ENCODE assay signal across 1 cellular context in the genomic region with DNA sequence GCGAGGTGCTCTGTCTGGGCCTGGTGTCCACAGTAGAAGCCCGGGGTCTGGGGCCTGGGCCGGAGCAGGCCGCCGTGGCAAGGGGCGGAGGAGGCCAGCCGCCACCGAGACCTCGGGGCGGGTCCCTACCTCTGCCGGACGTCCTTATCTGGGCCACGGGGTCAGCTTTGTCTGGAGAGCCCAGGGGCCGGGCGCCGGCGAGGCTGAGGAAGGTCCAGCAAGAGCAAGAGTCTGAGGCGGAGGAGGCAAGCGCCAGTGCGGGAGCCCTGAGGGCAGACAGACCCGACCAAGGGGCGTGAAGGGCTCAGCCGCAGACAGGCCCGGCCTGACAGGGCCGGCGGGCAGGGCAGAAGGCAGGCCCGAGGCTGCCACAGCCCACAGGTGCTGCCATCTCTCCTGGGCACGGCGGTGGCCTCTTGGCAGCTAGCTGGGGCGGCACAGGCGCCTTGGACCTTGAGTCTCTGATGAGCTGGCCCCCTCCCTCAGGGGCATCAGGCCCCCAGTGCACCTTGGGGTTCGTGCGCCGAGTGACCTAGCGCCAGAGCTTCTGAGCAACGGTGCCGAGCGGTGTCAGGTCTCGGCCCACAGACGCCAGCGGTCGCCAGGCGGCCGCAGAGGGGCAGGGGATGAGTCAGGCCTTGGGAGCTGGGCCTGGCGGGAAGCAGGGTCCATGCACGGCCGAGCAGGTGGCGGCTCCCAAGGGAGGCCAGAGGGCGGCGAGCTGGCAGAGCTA.
TF ChIP-seq lines count a peak whose summit lies in the region.

No MANE protein-coding gene starts in this region.

TF ChIP-seq in HepG2, 621 proteins besides CTCF, POLR2A, EP300 and RAD21:
- TF ChIP-seq SP140L (CRISPR knock-in tag; IDR thresholded peaks at IDR 0.05; ENCODE audit: borderline replicate concordance), result no peak
- TF ChIP-seq, protein P1, sequence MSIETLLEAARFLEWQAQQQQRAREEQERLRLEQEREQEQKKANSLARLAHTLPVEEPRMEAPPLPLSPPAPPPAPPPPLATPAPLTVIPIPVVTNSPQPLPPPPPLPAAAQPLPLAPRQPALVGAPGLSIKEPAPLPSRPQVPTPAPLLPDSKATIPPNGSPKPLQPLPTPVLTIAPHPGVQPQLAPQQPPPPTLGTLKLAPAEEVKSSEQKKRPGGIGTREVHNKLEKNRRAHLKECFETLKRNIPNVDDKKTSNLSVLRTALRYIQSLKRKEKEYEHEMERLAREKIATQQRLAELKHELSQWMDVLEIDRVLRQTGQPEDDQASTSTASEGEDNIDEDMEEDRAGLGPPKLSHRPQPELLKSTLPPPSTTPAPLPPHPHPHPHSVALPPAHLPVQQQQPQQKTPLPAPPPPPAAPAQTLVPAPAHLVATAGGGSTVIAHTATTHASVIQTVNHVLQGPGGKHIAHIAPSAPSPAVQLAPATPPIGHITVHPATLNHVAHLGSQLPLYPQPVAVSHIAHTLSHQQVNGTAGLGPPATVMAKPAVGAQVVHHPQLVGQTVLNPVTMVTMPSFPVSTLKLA (IDR thresholded peaks at IDR 0.05), result no peak
- no peak for TF ChIP-seq SOX6 (IDR thresholded peaks at IDR 0.05)
- TF ChIP-seq SOX6 (CRISPR knock-in tag; IDR thresholded peaks at IDR 0.05), result no peak
- TF ChIP-seq ZNF160 (CRISPR knock-in tag; IDR thresholded peaks at IDR 0.05), result no peak
- TF ChIP-seq FLYWCH1 (CRISPR knock-in tag; IDR thresholded peaks at IDR 0.05), result no peak
- no peak for TF ChIP-seq SMYD3 (CRISPR knock-in tag; IDR thresholded peaks at IDR 0.05)
- peak; percentile 44; the same call in 1 of the 2 replicates for TF ChIP-seq RBFOX2 (IDR thresholded peaks at IDR 0.05; ENCODE audit: low read depth, low read length)
- TF ChIP-seq, protein P2, sequence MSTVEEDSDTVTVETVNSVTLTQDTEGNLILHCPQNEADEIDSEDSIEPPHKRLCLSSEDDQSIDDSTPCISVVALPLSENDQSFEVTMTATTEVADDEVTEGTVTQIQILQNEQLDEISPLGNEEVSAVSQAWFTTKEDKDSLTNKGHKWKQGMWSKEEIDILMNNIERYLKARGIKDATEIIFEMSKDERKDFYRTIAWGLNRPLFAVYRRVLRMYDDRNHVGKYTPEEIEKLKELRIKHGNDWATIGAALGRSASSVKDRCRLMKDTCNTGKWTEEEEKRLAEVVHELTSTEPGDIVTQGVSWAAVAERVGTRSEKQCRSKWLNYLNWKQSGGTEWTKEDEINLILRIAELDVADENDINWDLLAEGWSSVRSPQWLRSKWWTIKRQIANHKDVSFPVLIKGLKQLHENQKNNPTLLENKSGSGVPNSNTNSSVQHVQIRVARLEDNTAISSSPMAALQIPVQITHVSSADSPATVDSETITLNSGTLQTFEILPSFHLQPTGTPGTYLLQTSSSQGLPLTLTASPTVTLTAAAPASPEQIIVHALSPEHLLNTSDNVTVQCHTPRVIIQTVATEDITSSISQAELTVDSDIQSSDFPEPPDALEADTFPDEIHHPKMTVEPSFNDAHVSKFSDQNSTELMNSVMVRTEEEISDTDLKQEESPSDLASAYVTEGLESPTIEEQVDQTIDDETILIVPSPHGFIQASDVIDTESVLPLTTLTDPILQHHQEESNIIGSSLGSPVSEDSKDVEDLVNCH (CRISPR knock-in tag; IDR thresholded peaks at IDR 0.05), result no peak
- TF ChIP-seq SIX1 (CRISPR knock-in tag; IDR thresholded peaks at IDR 0.05; ENCODE audit: borderline replicate concordance), result no peak
- peak; percentile 82 for TF ChIP-seq AGO2 (optimal IDR thresholded peaks at IDR 0.05; ENCODE audit: low read depth, low read length)
- TF ChIP-seq NFYC (CRISPR knock-in tag; IDR thresholded peaks at IDR 0.05), result no peak
- TF ChIP-seq XRCC5 (optimal IDR thresholded peaks at IDR 0.05; ENCODE audit: low read length), result no peak
- no peak for TF ChIP-seq SMARCE1 (IDR thresholded peaks at IDR 0.05; ENCODE audit: borderline replicate concordance)
